In genomic region chr17:59000022-59000421, GRCh38 we compare ENCODE assay signal across 23 cellular contexts.
A peak's percentile ranks its signal among the peaks of the same experiment; 100 is the strongest.
DNase-seq lines count a peak whose midpoint lies in the region; ATAC-seq and TF ChIP-seq lines count a peak whose summit lies in the region.
"Had no signal": no experiment of that assay in that cellular context is flagged by ENCODE, and none has a peak within 500 bp of the region (broad histone marks: within the 10 kb centered on the region; RNA-seq: fewer than 3 reads in every experiment).

No MANE protein-coding gene starts in this region.

- CTCF ChIA-PET in activated CD4-positive, alpha-beta T cell treated with anti-CD3 and anti-CD28 coated beads, Interleukin-2, amount 10 ng/mL, durations not matched to agents 7 days and 5 days (lab: Charles Lee), result interaction anchor here (0.6 kb wide), 1 partner anchor 408 kb away, joined by 3 read pairs; no protein-coding TSS in a partner anchor
- CTCF ChIA-PET in activated B cell treated with CpG ODN at 0.5 μM for 24 hours (lab: Charles Lee) (no interaction called here), OCI-LY7 (lab: Charles Lee; ENCODE audit: unreplicated experiment) (interaction anchor here (0.6 kb wide), 1 partner anchor 479 kb away, joined by 3 read pairs; no protein-coding TSS in a partner anchor)

- H3K27ac Mint-ChIP-seq in activated CD4-positive, alpha-beta T cell treated with anti-CD3 and anti-CD28 coated beads, Interleukin-2, amount 10 ng/mL, durations not matched to agents 7 days and 5 days, result peak overlapping the region; percentile 95
- peak overlapping the region in 6 of 7 donors; percentile 38 to 97 (median 85) for H3K27ac Mint-ChIP-seq in CD14-positive monocyte
- H3K27ac Mint-ChIP-seq in activated B cell treated with CpG ODN at 0.5 μM for 24 hours, result peak overlapping the region; percentile 98
- H3K27ac Mint-ChIP-seq in naive thymus-derived CD8-positive, alpha-beta T cell, result peak overlapping the region in 6 of 10 donors; percentile 20 to 99 (median 86)
- H3K27ac Mint-ChIP-seq in activated naive CD4-positive, alpha-beta T cell treated with anti-CD3 and anti-CD28 coated beads, Interleukin-2, amount 50 U/mL, for 72 hours, result peak overlapping the region in 1 of 2 donors; percentile 72
- H3K27ac Mint-ChIP-seq: HFFc6 had no signal

- peaks cover 40% of the 10 kb centered on the region for H3K4me1 ChIP-seq in OCI-LY7 (ENCODE audit: insufficient read depth, low read length, poor library complexity, severe bottlenecking)

- no peak overlapping the region for H3K4me3 Mint-ChIP-seq in activated CD4-positive, alpha-beta T cell treated with anti-CD3 and anti-CD28 coated beads, Interleukin-2, amount 10 ng/mL, durations not matched to agents 7 days and 5 days
- H3K4me3 Mint-ChIP-seq in CD14-positive monocyte (no peak overlapping the region), activated B cell treated with CpG ODN at 0.5 μM for 24 hours (no peak overlapping the region)
- peak overlapping the region in 5 of 10 donors; percentile 22 to 55 (median 29) for H3K4me3 Mint-ChIP-seq in naive thymus-derived CD8-positive, alpha-beta T cell
- H3K4me3 Mint-ChIP-seq: HFFc6 had no signal

- 0 out of 2 replicates have a peak, but pooled peaks cover 5% of the 10 kb centered on the region for H3K79me2 ChIP-seq in OCI-LY7 (ENCODE audit: insufficient read depth, low read depth, low read length)

- no peak for ATAC-seq in activated B cell treated with CpG ODN at 0.5 μM for 24 hours (ENCODE audit: low read depth)
- no peak for ATAC-seq in naive thymus-derived CD8-positive, alpha-beta T cell
- ATAC-seq in activated naive CD4-positive, alpha-beta T cell treated with anti-CD3 and anti-CD28 coated beads, Interleukin-2, amount 50 U/mL, for 72 hours, result no peak
- ATAC-seq: HepG2 had no signal

- TF ChIP-seq CTCF in CD14-positive monocyte (IDR thresholded peaks at IDR 0.05), result no peak
- TF ChIP-seq CTCF in activated B cell treated with CpG ODN at 0.5 μM for 24 hours (IDR thresholded peaks at IDR 0.05), result no peak
- TF ChIP-seq CTCF in OCI-LY7 (conservative IDR thresholded peaks at IDR 0.05; ENCODE audit: low read length), result no peak

- H3K27ac ChIP-seq in OCI-LY7 (ENCODE audit: low read depth, low read length, poor library complexity, severe bottlenecking), result no peak overlapping the region
- H3K27ac ChIP-seq: PC-9, RWPE1 had no signal

- H3K4me1 Mint-ChIP-seq in activated CD4-positive, alpha-beta T cell treated with anti-CD3 and anti-CD28 coated beads, Interleukin-2, amount 10 ng/mL, durations not matched to agents 7 days and 5 days, result peaks cover 28% of the 10 kb centered on the region
- H3K4me1 Mint-ChIP-seq in CD14-positive monocyte, result peaks cover 71% of the 10 kb centered on the region
- peaks cover 33% of the 10 kb centered on the region for H3K4me1 Mint-ChIP-seq in activated B cell treated with CpG ODN at 0.5 μM for 24 hours
- peaks cover 4 to 34% (median 9%) of the 10 kb centered on the region in 4 donors for H3K4me1 Mint-ChIP-seq in naive thymus-derived CD8-positive, alpha-beta T cell

- intact Hi-C loops in CD14-positive monocyte (cut with micrococcal nuclease), result no loop called here
- intact Hi-C loops in activated B cell treated with CpG ODN at 0.5 μM for 24 hours (cut with micrococcal nuclease), result loop anchor here (2.0 to 10.0 kb wide), 3 partner anchors 155 to 665 kb away; partner anchors contain the start of genes PRR11 and SKA2
- intact Hi-C loops in OCI-LY7 (cut with micrococcal nuclease; ENCODE audit: unreplicated experiment), result no loop called here

- no peak overlapping the region for H2AFZ ChIP-seq in OCI-LY7 (ENCODE audit: low read length)
- H2AFZ ChIP-seq: PC-9 had no signal

- H3K27me3 Mint-ChIP-seq in activated CD4-positive, alpha-beta T cell treated with anti-CD3 and anti-CD28 coated beads, Interleukin-2, amount 10 ng/mL, durations not matched to agents 7 days and 5 days, result no peaks in the 10 kb centered on the region
- H3K27me3 Mint-ChIP-seq in CD14-positive monocyte (ENCODE audit: low read depth in 3 of 3) (peaks cover 0 to under 1% (median 0%) of the 10 kb centered on the region in 3 donors), activated B cell treated with CpG ODN at 0.5 μM for 24 hours (no peaks in the 10 kb centered on the region)
- H3K27me3 Mint-ChIP-seq in naive thymus-derived CD8-positive, alpha-beta T cell, result no peaks in the 10 kb centered on the region

- H3K36me3 Mint-ChIP-seq in activated CD4-positive, alpha-beta T cell treated with anti-CD3 and anti-CD28 coated beads, Interleukin-2, amount 10 ng/mL, durations not matched to agents 7 days and 5 days (ENCODE audit: low read depth), result peaks cover 34% of the 10 kb centered on the region
- H3K36me3 Mint-ChIP-seq in CD14-positive monocyte (peaks cover 8 to 11% of the 10 kb centered on the region in 2 donors), activated B cell treated with CpG ODN at 0.5 μM for 24 hours (ENCODE audit: low read depth) (peaks cover 29% of the 10 kb centered on the region)
- peaks cover 0 to 35% (median 6%) of the 10 kb centered on the region in 3 donors for H3K36me3 Mint-ChIP-seq in naive thymus-derived CD8-positive, alpha-beta T cell
- H3K36me3 Mint-ChIP-seq in activated naive CD4-positive, alpha-beta T cell treated with anti-CD3 and anti-CD28 coated beads, Interleukin-2, amount 50 U/mL, for 72 hours, result peaks cover 6 to 25% of the 10 kb centered on the region in 2 donors

- no peaks in the 10 kb centered on the region for H4K20me1 ChIP-seq in OCI-LY7 (ENCODE audit: insufficient read depth, low read length)

- H3K9me3 Mint-ChIP-seq in activated CD4-positive, alpha-beta T cell treated with anti-CD3 and anti-CD28 coated beads, Interleukin-2, amount 10 ng/mL, durations not matched to agents 7 days and 5 days, result no peaks in the 10 kb centered on the region
- H3K9me3 Mint-ChIP-seq in CD14-positive monocyte (peaks cover 0 to 3% (median 0%) of the 10 kb centered on the region in 7 donors), activated B cell treated with CpG ODN at 0.5 μM for 24 hours (no peaks in the 10 kb centered on the region)
- H3K9me3 Mint-ChIP-seq in naive thymus-derived CD8-positive, alpha-beta T cell, result no peaks in the 10 kb centered on the region
- H3K9me3 Mint-ChIP-seq in activated naive CD4-positive, alpha-beta T cell treated with anti-CD3 and anti-CD28 coated beads, Interleukin-2, amount 50 U/mL, for 72 hours, result no peaks in the 10 kb centered on the region
- H3K9me3 Mint-ChIP-seq: HFFc6 had no signal

- DNase-seq in activated CD4-positive, alpha-beta T cell treated with anti-CD3 and anti-CD28 coated beads, Interleukin-2, amount 10 ng/mL, durations not matched to agents 7 days and 5 days, result no peak
- no peak for DNase-seq in activated CD4-positive, alpha-beta T cell treated with anti-CD3 and anti-CD28 coated beads, Interleukin-2, amount 50 U/mL, for 1 hour
- DNase-seq in CD14-positive monocyte (ENCODE audit: low spot score) (no peak), activated B cell treated with CpG ODN at 0.5 μM for 24 hours (no peak), OCI-LY7 (ENCODE audit: low spot score) (no peak), SHP77 (lab: John Stamatoyannopoulos, UW) (no peak)
- no peak for DNase-seq in naive thymus-derived CD8-positive, alpha-beta T cell
- DNase-seq in activated naive CD4-positive, alpha-beta T cell treated with anti-CD3 and anti-CD28 coated beads, Interleukin-2, amount 50 U/mL, for 72 hours (ENCODE audit: low spot score in 2 of 2), result no peak
- DNase-seq: C1 segment of cervical spinal cord, COR-L47, DMS 273 treated with DMSO at 0.1 percent for 48 hours, DND-41, GDM1, H7, HFFc6, KG1, NCI-H1417 treated with DMSO at 0.1 percent for 48 hours, NCI-H187 treated with DMSO at 0.1 percent for 48 hours, NCI-H226, NCI-H524, PC-9 had no signal

- H3K9me3 ChIP-seq in OCI-LY7 (ENCODE audit: low read length), result no peaks in the 10 kb centered on the region

- POLR2A ChIA-PET in activated CD4-positive, alpha-beta T cell treated with anti-CD3 and anti-CD28 coated beads, Interleukin-2, amount 10 ng/mL, durations not matched to agents 7 days and 5 days (lab: Charles Lee), result no interaction called here
- POLR2A ChIA-PET in activated B cell treated with CpG ODN at 0.5 μM for 24 hours (lab: Charles Lee), result interaction anchor here (0.9 to 1.3 kb wide), 2 partner anchors 369 to 485 kb away, joined by 4 to 11 read pairs; partner anchors contain the start of gene MTMR4
- POLR2A ChIA-PET in naive thymus-derived CD8-positive, alpha-beta T cell (lab: Charles Lee), result no interaction called here
- POLR2A ChIA-PET in OCI-LY7 (lab: Charles Lee), result interaction anchor here (0.7 kb wide), 1 partner anchor 414 kb away, joined by 3 read pairs; no protein-coding TSS in a partner anchor

- H3K36me3 ChIP-seq in OCI-LY7 (ENCODE audit: insufficient read depth, low read length), result peaks cover 53% of the 10 kb centered on the region

- BruUV-seq in OCI-LY7 (replicated peaks; lab: Mats Ljungman, UMichigan), result no TSS peak

- no peaks in the 10 kb centered on the region for H3K9me2 ChIP-seq in OCI-LY7 (ENCODE audit: insufficient read depth, low read length)

- no peak overlapping the region for H3K4me2 ChIP-seq in OCI-LY7 (ENCODE audit: low read length)
- H3K4me2 ChIP-seq: PC-9 had no signal

- no peak overlapping the region for H3K4me3 ChIP-seq in OCI-LY7 (ENCODE audit: low read depth, low read length, poor library complexity, severe bottlenecking)
- H3K4me3 ChIP-seq: PC-9 had no signal

Comparison
In these comparisons a context has a peak if more than half of its experiments do, and no peak if none do; other contexts are left out.
1. POLR2A ChIA-PET loops: an anchor here in activated B cell treated with CpG ODN at 0.5 μM for 24 hours (0.9 to 1.3 kb wide) and OCI-LY7 (0.7 kb wide); none called in activated CD4-positive, alpha-beta T cell treated with anti-CD3 and anti-CD28 coated beads, Interleukin-2, amount 10 ng/mL, durations not matched to agents 7 days and 5 days and naive thymus-derived CD8-positive, alpha-beta T cell.